Comparison of ENCODE assay signal across 10 cellular contexts in the genomic region with DNA sequence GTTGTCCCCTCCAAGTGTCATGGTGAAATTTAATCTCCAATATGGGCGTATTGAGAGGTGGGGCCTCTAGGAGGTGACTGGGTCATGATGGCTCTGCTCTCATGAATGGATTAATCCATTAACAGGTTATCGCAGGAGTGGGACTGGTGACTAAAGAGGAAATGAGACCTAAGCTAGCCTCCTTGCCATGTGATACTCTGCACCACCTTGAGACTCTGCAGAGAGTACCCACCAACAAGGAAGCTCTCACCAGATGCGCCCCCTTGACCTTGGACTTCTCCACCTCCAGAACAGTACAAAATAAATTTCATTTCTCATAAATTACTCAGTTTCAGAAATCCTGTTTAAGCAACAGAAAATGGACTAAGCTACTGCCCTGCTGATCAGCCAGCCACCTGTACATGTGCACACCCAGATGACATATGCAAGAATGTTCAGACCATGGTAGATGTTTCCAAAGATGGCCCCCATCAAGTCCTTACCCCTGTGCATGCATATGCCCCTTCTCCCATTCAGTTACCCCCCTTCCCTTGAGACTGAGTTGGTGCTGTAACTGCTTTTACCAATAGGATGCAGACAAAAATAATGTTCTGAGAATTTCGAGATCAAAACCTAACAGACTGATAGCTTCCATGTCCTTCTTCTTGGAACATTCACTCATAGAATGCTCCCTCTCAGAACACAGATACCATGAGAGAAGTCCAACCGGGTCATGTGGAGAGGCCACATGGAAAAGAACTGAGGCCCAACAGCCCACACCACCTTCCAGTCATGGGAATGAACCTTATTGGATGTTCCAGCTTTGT. TPM values are rescaled to one million over a fixed set of nuclear protein-coding genes. Genes with fewer than 3 reads are reported as not detected.
DNase-seq lines count a peak whose midpoint lies in the region; ATAC-seq, FAIRE-seq and TF ChIP-seq lines count a peak whose summit lies in the region.
"Had no signal": no experiment of that assay in that cellular context is flagged by ENCODE, and none has a peak within 500 bp of the region (broad histone marks: within the 10 kb centered on the region; RNA-seq: fewer than 3 reads in every experiment).

No MANE protein-coding gene starts in this region.

- no peak for FAIRE-seq in RCC 7860 (lab: Jason Lieb, UNC)
- FAIRE-seq: endometrium had no signal

- H3K4me1 Mint-ChIP-seq in activated naive CD8-positive, alpha-beta T cell treated with anti-CD3 and anti-CD28 coated beads for 36 hours: peaks cover 56% of the 10 kb centered on the region

- H3K36me3 Mint-ChIP-seq in activated naive CD8-positive, alpha-beta T cell treated with anti-CD3 and anti-CD28 coated beads for 36 hours: peaks cover 4% of the 10 kb centered on the region

- peak overlapping the region; percentile 32 for H3K27ac Mint-ChIP-seq in activated naive CD8-positive, alpha-beta T cell treated with anti-CD3 and anti-CD28 coated beads for 36 hours

- H3K27me3 ChIP-seq in GM06990 (replicated peaks; ENCODE audit: control insufficient read depth, insufficient read depth, low read length): no peaks in the 10 kb centered on the region

- DNase-seq in GM06990 (ENCODE audit: extremely low read depth, insufficient read length): peak; percentile 47
- no peak for DNase-seq in activated naive CD8-positive, alpha-beta T cell treated with anti-CD3 and anti-CD28 coated beads for 36 hours
- no peak for DNase-seq in RCC 7860 (ENCODE audit: low spot score)
- no peak for DNase-seq in mesenteric fat pad (ENCODE audit: low spot score)
- no peak for DNase-seq in stimulated activated CD4-positive, alpha-beta T cell treated with anti-CD3 and anti-CD28 coated beads, Interleukin-2, amount 100 ng/mL, for 24 hours
- DNase-seq in GF-D8 (lab: John Stamatoyannopoulos, UW): no peak
- DNase-seq: NK-92 treated with Interleukin-12 subunit alpha and Interleukin-12 subunit beta, amount 100 ng/mL, for 24 hours had no signal

- ATAC-seq in GM19351 (IDR thresholded peaks at IDR 0.05; ENCODE audit: unreplicated experiment) (peak; percentile 44), HG03108 (IDR thresholded peaks at IDR 0.05; ENCODE audit: unreplicated experiment) (peak; percentile 38)

- no peaks in the 10 kb centered on the region for H3K9me3 Mint-ChIP-seq in activated naive CD8-positive, alpha-beta T cell treated with anti-CD3 and anti-CD28 coated beads for 36 hours

- peak overlapping the region; percentile 19; the same call in 1 of the 2 replicates for H3K4me3 ChIP-seq in GM06990 (replicated peaks; ENCODE audit: low read depth, low read length)

- TF ChIP-seq CTCF in GM06990 (IDR thresholded peaks at IDR 0.05; ENCODE audit: insufficient read depth, low read length, poor library complexity, severe bottlenecking): no peak

- H3K27me3 Mint-ChIP-seq in activated naive CD8-positive, alpha-beta T cell treated with anti-CD3 and anti-CD28 coated beads for 36 hours: no peaks in the 10 kb centered on the region

- no peak overlapping the region for H3K4me3 Mint-ChIP-seq in activated naive CD8-positive, alpha-beta T cell treated with anti-CD3 and anti-CD28 coated beads for 36 hours

- no peaks in the 10 kb centered on the region for H3K36me3 ChIP-seq in GM06990 (ENCODE audit: control insufficient read depth, insufficient read depth, low read length)

RNA-seq across cellular contexts. Expression of a gene that starts 28.4 kb away (rescaled TPM):
- 1 to 10 TPM; 3.5 to 3.9 TPM for total RNA-seq in activated naive CD8-positive, alpha-beta T cell treated with anti-CD3 and anti-CD28 coated beads for 36 hours
- total RNA-seq in mesenteric fat pad: 24.4 TPM

RNA-seq across cellular contexts. Expression of a gene that starts 58.5 kb away (rescaled TPM):
- total RNA-seq in activated naive CD8-positive, alpha-beta T cell treated with anti-CD3 and anti-CD28 coated beads for 36 hours: 1 to 10 TPM; 4.7 to 6.1 TPM
- total RNA-seq in mesenteric fat pad: 5.3 TPM
